Comparison of ENCODE assay signal across 28 cellular contexts in the genomic region with DNA sequence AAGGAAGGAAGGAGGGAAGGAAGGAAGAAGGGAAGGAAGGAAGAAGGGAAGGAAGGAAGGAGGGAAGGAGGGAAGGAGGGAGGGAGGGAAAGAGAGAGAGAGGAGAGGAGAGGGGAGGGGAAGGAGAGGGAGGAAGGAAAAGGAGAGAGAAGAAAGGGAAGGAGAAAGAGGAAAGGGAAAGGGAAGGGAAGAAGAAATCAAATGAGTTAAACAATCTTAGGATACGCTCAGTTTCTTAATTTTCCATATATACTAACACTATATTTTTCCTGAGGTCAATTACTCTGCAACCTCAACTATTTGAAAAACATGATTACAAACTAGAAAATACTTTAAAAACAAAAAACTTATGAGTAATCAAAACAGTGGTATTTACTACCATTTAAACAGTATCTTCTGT. TPM values are rescaled to one million over a fixed set of nuclear protein-coding genes. Genes with fewer than 3 reads are reported as not detected.
DNase-seq lines count a peak whose midpoint lies in the region; ATAC-seq, FAIRE-seq and TF ChIP-seq lines count a peak whose summit lies in the region.
"Had no signal": no experiment of that assay in that cellular context is flagged by ENCODE, and none has a peak within 500 bp of the region (broad histone marks: within the 10 kb centered on the region; RNA-seq: fewer than 3 reads in every experiment).

No MANE protein-coding gene starts in this region.

- H3K4me1 ChIP-seq in HepG2 (ENCODE audit: insufficient read depth, low read length): no peaks in the 10 kb centered on the region
- no peaks in the 10 kb centered on the region for H3K4me1 ChIP-seq in right lobe of liver
- no peaks in the 10 kb centered on the region for H3K4me1 ChIP-seq in HEK293 (ENCODE audit: control insufficient read depth, insufficient read depth, low read length)
- no peaks in the 10 kb centered on the region for H3K4me1 ChIP-seq in K562 (replicated peaks in 1 of 2; ENCODE audit: control insufficient read depth in 2 of 2, insufficient read depth in 2 of 2, low read length in 2 of 2)
- H3K4me1 ChIP-seq: BE2C, BLaER1 had no signal

- peaks cover 0 to 6% (median 0%) of the 10 kb centered on the region in 6 donors for H3K9me3 Mint-ChIP-seq in immature natural killer cell

- no peak for ATAC-seq in HepG2
- ATAC-seq in right lobe of liver: no peak
- ATAC-seq in K562: no peak
- ATAC-seq in GM18868 (IDR thresholded peaks at IDR 0.05; ENCODE audit: unreplicated experiment): no peak
- ATAC-seq: GM12878 had no signal

- TF ChIP-seq CTCF in HepG2 (CRISPR knock-in tag; IDR thresholded peaks at IDR 0.05) (no peak), right lobe of liver (IDR thresholded peaks at IDR 0.05) (no peak), HEK293 (tag by site-specific recombination; IDR thresholded peaks at IDR 0.05) (no peak), K562 (IDR thresholded peaks at IDR 0.05 in 2 of 3, conservative IDR thresholded peaks at IDR 0.05 in 1 of 3; ENCODE audit: insufficient read depth in 2 of 3, low read depth in 1 of 3, low read length in 3 of 3) (no peak)

- no peak overlapping the region for H3K4me2 ChIP-seq in HepG2 (ENCODE audit: low read depth, low read length)
- no peak overlapping the region for H3K4me2 ChIP-seq in K562 (ENCODE audit: insufficient read depth, low read length)
- H3K4me2 ChIP-seq: BLaER1 had no signal

- CTCF ChIA-PET in HepG2 (lab: Yijun Ruan, JAX; ENCODE audit: low intra/inter-chr PET ratio, low total read pairs) (no interaction called here), HEK293 (lab: Yijun Ruan, JAX) (no interaction called here), K562 (lab: Yijun Ruan, JAX; ENCODE audit: low intra/inter-chr PET ratio) (no interaction called here)

- FAIRE-seq in HepG2 (lab: Jason Lieb, UNC): no peak
- no peak for FAIRE-seq in K562 (lab: Jason Lieb, UNC)
- FAIRE-seq: A204.1, GM12878, GM12892, GM18507, GM19239 had no signal

- TF ChIP-seq EP300 in HepG2 (IDR thresholded peaks at IDR 0.05; ENCODE audit: low read depth in 2 of 2, low read length in 2 of 2) (no peak), HepG2 (CRISPR knock-in tag; IDR thresholded peaks at IDR 0.05; ENCODE audit: borderline replicate concordance) (no peak), K562 (IDR thresholded peaks at IDR 0.05; ENCODE audit: low read length) (no peak)

- H3K36me3 Mint-ChIP-seq in immature natural killer cell: no peaks in the 10 kb centered on the region
- H3K36me3 Mint-ChIP-seq: CD14-positive monocyte; CD4-positive, alpha-beta memory T cell; CD4-positive, CD25-positive, alpha-beta regulatory T cell; CD8-positive, alpha-beta memory T cell had no signal

- H3K9me3 ChIP-seq in HepG2 (ENCODE audit: low read length): no peaks in the 10 kb centered on the region
- peaks cover 0 to 5% (median 0%) of the 10 kb centered on the region in 4 donors for H3K9me3 ChIP-seq in right lobe of liver
- H3K9me3 ChIP-seq in HEK293 (ENCODE audit: control insufficient read depth, insufficient read depth, low read depth, low read length): no peaks in the 10 kb centered on the region
- H3K9me3 ChIP-seq in K562 (replicated peaks; ENCODE audit: control insufficient read depth, insufficient read depth, low read depth, low read length): no peaks in the 10 kb centered on the region
- H3K9me3 ChIP-seq: BE2C, BLaER1 had no signal

- POLR2A ChIA-PET in HepG2 (lab: Yijun Ruan, JAX): no interaction called here
- POLR2A ChIA-PET in HEK293 (lab: Yijun Ruan, JAX): no interaction called here
- POLR2A ChIA-PET in K562 (lab: Yijun Ruan, JAX): no interaction called here

- peaks cover 0 to 3% (median 2%) of the 10 kb centered on the region in 3 donors for H3K27me3 Mint-ChIP-seq in immature natural killer cell (ENCODE audit: low read depth in 3 of 3)
- H3K27me3 Mint-ChIP-seq: CD4-positive, CD25-positive, alpha-beta regulatory T cell had no signal

- H3K79me2 ChIP-seq in HepG2 (ENCODE audit: insufficient read depth, low read length) (no peaks in the 10 kb centered on the region), K562 (ENCODE audit: control insufficient read depth, insufficient read depth, low read length) (no peaks in the 10 kb centered on the region)

- WGBS in HepG2 (ENCODE audit: low lambda C conversion rate): 94% methylated on average over 1 of the region's 1 CpG
- 70% methylated on average over 1 of the region's 1 CpG for WGBS in right lobe of liver (ENCODE audit: insufficient coverage, low coverage, low lambda C conversion rate, missing lambda C conversion rate)
- WGBS in K562 (ENCODE audit: insufficient coverage, low coverage, missing lambda C conversion rate): 0% methylated on average over 1 of the region's 1 CpG

- H3K9ac ChIP-seq in HepG2 (ENCODE audit: insufficient read depth, low read depth, low read length) (no peak overlapping the region), K562 (ENCODE audit: insufficient read depth in 1 of 2, low read depth in 2 of 2, low read length in 2 of 2) (no peak overlapping the region)
- H3K9ac ChIP-seq: BLaER1 had no signal

- BruUV-seq in HepG2 (replicated peaks; lab: Mats Ljungman, UMichigan) (no TSS peak), K562 (replicated peaks; lab: Mats Ljungman, UMichigan) (no TSS peak)

- no peaks in the 10 kb centered on the region for H3K4me1 Mint-ChIP-seq in immature natural killer cell
- H3K4me1 Mint-ChIP-seq: CD14-positive monocyte; CD4-positive, alpha-beta memory T cell; CD4-positive, CD25-positive, alpha-beta regulatory T cell; CD8-positive, alpha-beta memory T cell had no signal

- H3K36me3 ChIP-seq in HepG2 (replicated peaks in 1 of 2; ENCODE audit: control insufficient read depth in 1 of 2, insufficient read depth in 2 of 2, low read length in 2 of 2) (no peaks in the 10 kb centered on the region), right lobe of liver (no peaks in the 10 kb centered on the region), HEK293 (ENCODE audit: control insufficient read depth in 2 of 2, insufficient read depth in 1 of 2, low read length in 2 of 2) (no peaks in the 10 kb centered on the region), K562 (ENCODE audit: control insufficient read depth, insufficient read depth, low read length) (no peaks in the 10 kb centered on the region)
- H3K36me3 ChIP-seq: BE2C, BLaER1 had no signal

- no peak overlapping the region for H3K27ac Mint-ChIP-seq in immature natural killer cell
- H3K27ac Mint-ChIP-seq: CD4-positive, alpha-beta memory T cell; CD4-positive, CD25-positive, alpha-beta regulatory T cell had no signal

- intact Hi-C loops in HepG2 (cut with micrococcal nuclease; ENCODE audit: unreplicated experiment) (no loop called here), right lobe of liver (cut with DNase I) (no loop called here), K562 (cut with micrococcal nuclease) (no loop called here)

- no peaks in the 10 kb centered on the region for H3K27me3 ChIP-seq in HepG2 (ENCODE audit: control insufficient read depth in 1 of 2, insufficient read depth in 2 of 2, low read length in 2 of 2)
- H3K27me3 ChIP-seq in right lobe of liver: no peaks in the 10 kb centered on the region
- no peaks in the 10 kb centered on the region for H3K27me3 ChIP-seq in K562 (ENCODE audit: control insufficient read depth in 2 of 2, insufficient read depth in 2 of 2, low read length in 2 of 2)
- H3K27me3 ChIP-seq: BE2C, BLaER1 had no signal

- in situ Hi-C loops in HepG2 (cut with HindIII; ENCODE audit: extremely low pct_ligation_motif_present, low pct_unique_long_range_greater_than_20kb) (no loop called here), K562 (cut with MboI) (no loop called here)

- no peak for TF ChIP-seq POLR2A in HepG2 (IDR thresholded peaks at IDR 0.05; ENCODE audit: insufficient read depth in 1 of 2, low read depth in 2 of 2, low read length in 2 of 2)
- no peak for TF ChIP-seq POLR2A in right lobe of liver (IDR thresholded peaks at IDR 0.05)
- TF ChIP-seq POLR2A in K562 (conservative IDR thresholded peaks at IDR 0.05): no peak

- H2AFZ ChIP-seq in HepG2 (ENCODE audit: low read length) (no peak overlapping the region), K562 (ENCODE audit: low read depth, low read length) (no peak overlapping the region)

- H3K4me3 Mint-ChIP-seq in immature natural killer cell: no peak overlapping the region
- H3K4me3 Mint-ChIP-seq: CD14-positive monocyte; CD4-positive, alpha-beta memory T cell; CD4-positive, CD25-positive, alpha-beta regulatory T cell; CD8-positive, alpha-beta memory T cell had no signal

- H4K20me1 ChIP-seq in HepG2 (ENCODE audit: insufficient read depth, low read length) (no peaks in the 10 kb centered on the region), K562 (replicated peaks; ENCODE audit: control insufficient read depth, insufficient read depth, low read length) (no peaks in the 10 kb centered on the region)
- H4K20me1 ChIP-seq: BLaER1 had no signal

- H3K9me1 ChIP-seq in K562 (ENCODE audit: control insufficient read depth, insufficient read depth, low read length): no peaks in the 10 kb centered on the region

- H3K4me3 ChIP-seq in HepG2 (replicated peaks in 1 of 3; ENCODE audit: insufficient read depth in 1 of 3, low read depth in 2 of 3, low read length in 3 of 3) (no peak overlapping the region), right lobe of liver (no peak overlapping the region), HEK293 (ENCODE audit: low read depth, low read length) (no peak overlapping the region), K562 (no peak overlapping the region)
- H3K4me3 ChIP-seq: BLaER1, GM12878 had no signal

- no peak overlapping the region for H3K27ac ChIP-seq in HepG2 (ENCODE audit: extremely low read length, insufficient read depth, low read length)
- H3K27ac ChIP-seq in right lobe of liver: no peak overlapping the region
- no peak overlapping the region for H3K27ac ChIP-seq in HEK293 (ENCODE audit: extremely low read depth, low read depth, low read length)
- no peak overlapping the region for H3K27ac ChIP-seq in K562 (ENCODE audit: extremely low read depth, low read depth, low read length)
- H3K27ac ChIP-seq: BLaER1 had no signal

- DNase-seq in HepG2 (ENCODE audit: low spot score) (no peak), right lobe of liver (no peak), K562 (ENCODE audit: extremely low read depth in 1 of 4, low spot score in 3 of 4) (no peak), immature natural killer cell (no peak)
- DNase-seq: 8988T; ACHN; BE2C; C1 segment of cervical spinal cord; CD4-positive, alpha-beta memory T cell; CD4-positive, CD25-positive, alpha-beta regulatory T cell; CD8-positive, alpha-beta memory T cell; COR-L47; DMS 273 treated with DMSO at 0.1 percent for 48 hours; DMS153; DMS53; DMS79; DND-41; EL; GDM1 had no signal

- TF ChIP-seq RAD21 in HepG2 (CRISPR knock-in tag; IDR thresholded peaks at IDR 0.05) (no peak), K562 (CRISPR knock-in tag; conservative IDR thresholded peaks at IDR 0.05 in 1 of 2, IDR thresholded peaks at IDR 0.05 in 1 of 2) (no peak)

RNA-seq across cellular contexts. Expression of a gene that starts 53.3 kb away (rescaled TPM):
- total RNA-seq in HepG2 (2016; rRNA removed; fragmentation: Illumina TruSeq; extraction: Trizol) (1.8 and 3.3 TPM in 2 replicates), right lobe of liver (1 to 10 TPM; 2.5 to 8.4 (median 4.5) TPM), K562 (2014; rRNA removed) (0.09 TPM in 1 of 2 replicates, not detected in the other), K562 (2014; rRNA removed; fragmentation: Illumina TruSeq; extraction: Trizol) (0.03 and 0.18 TPM in 2 replicates), K562 (2015; rRNA removed; fragmentation: Illumina TruSeq; extraction: Trizol) (0.34 and 0.43 TPM in 2 replicates), K562 (2021) (0.38 and 0.91 TPM in 2 replicates)
- 9.1 and 15.2 TPM in 2 replicates for total RNA-seq in HepG2 (2016; cell fraction: cytosol; rRNA removed; fragmentation: Illumina TruSeq; extraction: Trizol; ENCODE audit: low read depth)
- 2.6 TPM in 2 replicates for total RNA-seq in HepG2 (2016; cell fraction: insoluble cytoplasmic fraction; rRNA removed; fragmentation: Illumina TruSeq; extraction: Trizol)
- 4.8 and 5.7 TPM in 2 replicates for total RNA-seq in HepG2 (2016; cell fraction: membrane; rRNA removed; fragmentation: Illumina TruSeq; extraction: Trizol)
- total RNA-seq in HepG2 (2016; cell fraction: nucleus; rRNA removed; fragmentation: Illumina TruSeq; extraction: Trizol): 4.5 and 7.0 TPM in 2 replicates
- polyA plus RNA-seq in HepG2 (2011; rRNA removed) (0.55 and 0.81 TPM in 2 replicates), K562 (2011; rRNA removed) (0.05 and 0.22 TPM in 2 replicates), K562 (2014; fragmentation: Illumina TruSeq; extraction: Trizol) (0.21 and 0.39 TPM in 2 replicates), K562 (2014; fragmentation: Nextera tagmentation; extraction: Ambion mirVana) (under 1 TPM; 0.01 to 0.07 TPM), K562 (2014; rRNA removed) (0.12 TPM in 1 of 2 replicates, not detected in the other), immature natural killer cell (1 to 10 TPM in 2 of 3 donors, not detected in 1; 1.1 to 2.5 TPM)
- polyA plus RNA-seq in HepG2 (2011; cell fraction: cytosol; rRNA removed): 0.75 and 0.76 TPM in 2 replicates
- polyA plus RNA-seq in HepG2 (2011; cell fraction: nucleus; rRNA removed): 1.4 and 2.2 TPM in 2 replicates
- 1.3 and 1.6 TPM in 2 replicates for polyA plus RNA-seq in HepG2 (2012)
- 2.6 and 3.4 TPM in 2 replicates for polyA plus RNA-seq in HepG2 (2016; cell fraction: cytosol; fragmentation: Illumina TruSeq; extraction: Trizol; ENCODE audit: low read depth)
- 2.1 and 4.0 TPM in 2 replicates for polyA plus RNA-seq in HepG2 (2016; cell fraction: insoluble cytoplasmic fraction; fragmentation: Illumina TruSeq; extraction: Trizol; ENCODE audit: low read depth)
- 2.9 and 3.6 TPM in 2 replicates for polyA plus RNA-seq in HepG2 (2016; cell fraction: membrane; fragmentation: Illumina TruSeq; extraction: Trizol; ENCODE audit: low read depth)
- 3.0 and 3.4 TPM in 2 replicates for polyA plus RNA-seq in HepG2 (2016; cell fraction: nucleus; fragmentation: Illumina TruSeq; extraction: Trizol; ENCODE audit: insufficient read depth, low read depth)
- polyA minus RNA-seq in HepG2 (2011; rRNA and poly(A)+ RNA removed; ENCODE audit: low replicate concordance): 0.42 and 2.6 TPM in 2 replicates
- polyA minus RNA-seq in HepG2 (2011; cell fraction: cytosol; rRNA and poly(A)+ RNA removed): 1.8 and 2.3 TPM in 2 replicates
- polyA minus RNA-seq in HepG2 (2011; cell fraction: nucleus; rRNA and poly(A)+ RNA removed): 9.0 and 10.2 TPM in 2 replicates
- 0.56 and 1.0 TPM in 2 replicates for total RNA-seq in K562 (2011; cell fraction: chromatin; rRNA removed; ENCODE audit: low replicate concordance)
- total RNA-seq in K562 (2011; cell fraction: nucleolus; rRNA removed): 0.26 TPM in 1 of 2 replicates, not detected in the other
- 0.46 TPM in 1 of 2 replicates, not detected in the other for total RNA-seq in K562 (2011; cell fraction: nucleoplasm; rRNA removed)
- polyA plus RNA-seq in K562 (2011; cell fraction: cytosol; rRNA removed): 0.12 TPM in 1 of 2 replicates, not detected in the other
- polyA plus RNA-seq in K562 (2011; cell fraction: nucleus; rRNA removed): 0.15 and 0.46 TPM in 2 replicates
- polyA plus RNA-seq in K562 (2012): 0.47 and 0.97 TPM in 2 replicates
- polyA minus RNA-seq in K562 (2011; rRNA and poly(A)+ RNA removed): 0.21 and 0.98 TPM in 2 replicates
- polyA minus RNA-seq in K562 (2011; cell fraction: cytosol; rRNA and poly(A)+ RNA removed): not detected in 2 replicates
- 1.1 TPM in 1 of 2 replicates, not detected in the other for polyA minus RNA-seq in K562 (2011; cell fraction: nucleus; rRNA and poly(A)+ RNA removed)
- total RNA-seq: GM12878 had no signal
